34 cellular contexts compared by ENCODE assay signal in genomic region chr18:79095216-79095615, GRCh38.
"Had no signal": no experiment of that assay in that cellular context is flagged by ENCODE, and none has a peak within 500 bp of the region (broad histone marks: within the 10 kb centered on the region; RNA-seq: fewer than 3 reads in every experiment).

No MANE protein-coding gene starts in this region.

- H3K27me3 Mint-ChIP-seq: activated CD4-positive, alpha-beta T cell treated with anti-CD3 and anti-CD28 coated beads for 36 hours; activated CD4-positive, alpha-beta T cell treated with anti-CD3 and anti-CD28 coated beads, Interleukin-2, amount 10 ng/mL, durations not matched to agents 7 days and 5 days; activated naive CD4-positive, alpha-beta T cell treated with anti-CD3 and anti-CD28 coated beads, Interleukin-2, amount 10 ng/mL, durations not matched to agents 7 days and 5 days; activated naive CD8-positive, alpha-beta T cell treated with anti-CD3 and anti-CD28 coated beads for 36 hours had no signal

- DNase-seq: activated CD4-positive, alpha-beta T cell treated with anti-CD3 and anti-CD28 coated beads for 36 hours; activated CD4-positive, alpha-beta T cell treated with anti-CD3 and anti-CD28 coated beads, Interleukin-2, amount 10 ng/mL, durations not matched to agents 7 days and 5 days; activated CD4-positive, alpha-beta T cell treated with anti-CD3 and anti-CD28 coated beads, Interleukin-2, amount 50 U/mL, for 48 hours; activated CD8-positive, alpha-beta T cell treated with anti-CD3 and anti-CD28 coated beads, Interleukin-2, amount 10 ng/mL, durations not matched to agents 7 days and 5 days; activated gamma-delta T cell treated with Interleukin-2 at 50 U/mL for 16 hours; activated naive CD4-positive, alpha-beta T cell treated with anti-CD3 and anti-CD28 coated beads, Interleukin-2, amount 10 ng/mL, durations not matched to agents 7 days and 5 days; activated naive CD8-positive, alpha-beta T cell treated with anti-CD3 and anti-CD28 coated beads for 36 hours; activated T-cell treated with anti-CD3 and anti-CD28 coated beads, Interleukin-2, amount 50 U/mL, for 4 hours; amniotic stem cell; aorta; brain microvascular endothelial cell; central memory CD4-positive, alpha-beta T cell; Kasumi-1; MM.1S; MV-4-11; NCI-H1092; NCI-H1436 treated with DMSO at 0.1 percent for 48 hours; NCI-H187 treated with DMSO at 0.1 percent for 48 hours; NCI-H2081; NCI-H2171 treated with DMSO at 0.1 percent for 48 hours; NCI-H2227 treated with DMSO at 0.1 percent for 48 hours; NCI-H446; NCI-H510A treated with DMSO at 0.1 percent for 48 hours; NCI-H526 treated with DMSO at 0.1 percent for 48 hours; NCI-H774; SHP77; SJCRH30; SK-N-SH had no signal

- H3K27me3 ChIP-seq: brain microvascular endothelial cell, SJCRH30 had no signal

- H3K4me2 ChIP-seq: SK-N-SH had no signal

- H3K9ac ChIP-seq: SK-N-SH had no signal

- H3K4me3 Mint-ChIP-seq: activated CD4-positive, alpha-beta T cell treated with anti-CD3 and anti-CD28 coated beads for 36 hours; activated CD4-positive, alpha-beta T cell treated with anti-CD3 and anti-CD28 coated beads, Interleukin-2, amount 10 ng/mL, durations not matched to agents 7 days and 5 days; activated CD8-positive, alpha-beta T cell treated with anti-CD3 and anti-CD28 coated beads, Interleukin-2, amount 10 ng/mL, durations not matched to agents 7 days and 5 days; activated naive CD4-positive, alpha-beta T cell treated with anti-CD3 and anti-CD28 coated beads, Interleukin-2, amount 10 ng/mL, durations not matched to agents 7 days and 5 days; activated naive CD8-positive, alpha-beta T cell treated with anti-CD3 and anti-CD28 coated beads for 36 hours; activated T-cell treated with anti-CD3 and anti-CD28 coated beads, Interleukin-2, amount 50 U/mL, for 4 hours; activated T-helper 1 cell treated with anti-CD3 and anti-CD28 coated beads, Interleukin-12 subunit alpha, Interleukin-12 subunit beta, Interleukin-2, Interleukin-4 antibody, amounts not matched to agents 30 ng/mL and 10 ng/mL and 1 ng/mL, durations not matched to agents 14 hours and 24 hours and 36 hours; T-helper 1 cell treated with Interleukin-12 subunit alpha and Interleukin-12 subunit beta and Interleukin-4 antibody, amounts not matched to agents 30 μg/mL and 1 μg/mL, for 36 hours; T-helper 2 cell treated with Interferon-gamma antibody and Interleukin-4, amounts not matched to agents 5 μg/mL and 100 μg/mL, for 36 hours had no signal

- H3K36me3 ChIP-seq: brain microvascular endothelial cell, SJCRH30 had no signal

- H3K4me1 ChIP-seq: SJCRH30 had no signal

- ATAC-seq: activated CD4-positive, alpha-beta T cell treated with anti-CD3 and anti-CD28 coated beads for 36 hours; activated CD4-positive, CD25-positive, alpha-beta regulatory T cell treated with anti-CD3 and anti-CD28 coated beads, Interleukin-2, amount 50 U/mL, for 24 hours; activated CD8-positive, alpha-beta T cell treated with anti-CD3 and anti-CD28 coated beads, Interleukin-2, amount 10 ng/mL, durations not matched to agents 7 days and 5 days; activated T-cell treated with anti-CD3 and anti-CD28 coated beads, Interleukin-2, amount 50 U/mL, for 4 hours; Panc1 had no signal

- H3K27ac ChIP-seq: brain microvascular endothelial cell, SJCRH30 had no signal

- H3K27ac Mint-ChIP-seq: activated CD4-positive, alpha-beta T cell treated with anti-CD3 and anti-CD28 coated beads for 36 hours; activated CD4-positive, alpha-beta T cell treated with anti-CD3 and anti-CD28 coated beads, Interleukin-2, amount 10 ng/mL, durations not matched to agents 7 days and 5 days; activated CD8-positive, alpha-beta T cell treated with anti-CD3 and anti-CD28 coated beads, Interleukin-2, amount 10 ng/mL, durations not matched to agents 7 days and 5 days; activated naive CD4-positive, alpha-beta T cell treated with anti-CD3 and anti-CD28 coated beads, Interleukin-2, amount 10 ng/mL, durations not matched to agents 7 days and 5 days; activated naive CD8-positive, alpha-beta T cell treated with anti-CD3 and anti-CD28 coated beads for 36 hours; activated T-helper 1 cell treated with anti-CD3 and anti-CD28 coated beads, Interleukin-12 subunit alpha, Interleukin-12 subunit beta, Interleukin-2, Interleukin-4 antibody, amounts not matched to agents 30 ng/mL and 10 ng/mL and 1 ng/mL, durations not matched to agents 14 hours and 24 hours and 36 hours; T-helper 1 cell treated with Interleukin-12 subunit alpha and Interleukin-12 subunit beta and Interleukin-4 antibody, amounts not matched to agents 30 μg/mL and 1 μg/mL, for 36 hours; T-helper 2 cell treated with Interferon-gamma antibody and Interleukin-4, amounts not matched to agents 5 μg/mL and 100 μg/mL, for 36 hours had no signal

- FAIRE-seq: TTC549 had no signal

- H3K9me3 Mint-ChIP-seq: activated CD4-positive, alpha-beta T cell treated with anti-CD3 and anti-CD28 coated beads, Interleukin-2, amount 10 ng/mL, durations not matched to agents 7 days and 5 days; activated naive CD4-positive, alpha-beta T cell treated with anti-CD3 and anti-CD28 coated beads, Interleukin-2, amount 10 ng/mL, durations not matched to agents 7 days and 5 days; activated T-helper 1 cell treated with anti-CD3 and anti-CD28 coated beads, Interleukin-12 subunit alpha, Interleukin-12 subunit beta, Interleukin-2, Interleukin-4 antibody, amounts not matched to agents 30 ng/mL and 10 ng/mL and 1 ng/mL, durations not matched to agents 14 hours and 24 hours and 36 hours; T-helper 2 cell treated with Interferon-gamma antibody and Interleukin-4, amounts not matched to agents 5 μg/mL and 100 μg/mL, for 36 hours had no signal

- H3K4me3 ChIP-seq: SJCRH30 had no signal

- H3K9me3 ChIP-seq: SJCRH30, SK-N-SH had no signal

- H3K9me2 ChIP-seq: SK-N-SH had no signal
